Comparison of ENCODE assay signal across 10 cellular contexts in genomic region chr1:87044840-87045239, GRCh38.
DNase-seq lines count a peak whose midpoint lies in the region; ATAC-seq, FAIRE-seq and TF ChIP-seq lines count a peak whose summit lies in the region.
"Had no signal": no experiment of that assay in that cellular context is flagged by ENCODE, and none has a peak within 500 bp of the region (broad histone marks: within the 10 kb centered on the region; RNA-seq: fewer than 3 reads in every experiment).

No MANE protein-coding gene starts in this region.

- H3K4me3 ChIP-seq in GM06990 (replicated peaks; ENCODE audit: low read depth, low read length) (no peak overlapping the region), right cardiac atrium (ENCODE audit: low read length) (no peak overlapping the region)

- no peaks in the 10 kb centered on the region for H3K9me3 ChIP-seq in right cardiac atrium (ENCODE audit: control insufficient read depth, low read length)

- intact Hi-C loops in right cardiac atrium (cut with DNase I) = no loop called here
- intact Hi-C loops in left ventricle myocardium superior (cut with micrococcal nuclease) = no loop called here

- peaks cover 30% of the 10 kb centered on the region for H3K4me1 Mint-ChIP-seq in activated CD8-positive, alpha-beta T cell treated with anti-CD3 and anti-CD28 coated beads, Interleukin-2, amount 10 ng/mL, durations not matched to agents 7 days and 5 days (ENCODE audit: low read depth)

- CTCF ChIA-PET in activated CD8-positive, alpha-beta T cell treated with anti-CD3 and anti-CD28 coated beads, Interleukin-2, amount 10 ng/mL, durations not matched to agents 7 days and 5 days (lab: Charles Lee) = interaction anchor here (1.1 to 2.3 kb wide), 6 partner anchors 38 to 648 kb away, joined by 3 to 8 read pairs (median 3); partner anchors contain the start of genes ODF2L and SH3GLB1

- H3K4me3 Mint-ChIP-seq in activated CD8-positive, alpha-beta T cell treated with anti-CD3 and anti-CD28 coated beads, Interleukin-2, amount 10 ng/mL, durations not matched to agents 7 days and 5 days = peak overlapping the region; percentile 15
- H3K4me3 Mint-ChIP-seq: mesothelial cell of epicardium had no signal

- no peaks in the 10 kb centered on the region for H3K4me1 ChIP-seq in right cardiac atrium (ENCODE audit: control insufficient read depth, insufficient read depth, low read length)

- H3K36me3 Mint-ChIP-seq in activated CD8-positive, alpha-beta T cell treated with anti-CD3 and anti-CD28 coated beads, Interleukin-2, amount 10 ng/mL, durations not matched to agents 7 days and 5 days (ENCODE audit: low read depth) = peaks cover 14% of the 10 kb centered on the region

- peak overlapping the region; percentile 77 for H3K27ac Mint-ChIP-seq in activated CD8-positive, alpha-beta T cell treated with anti-CD3 and anti-CD28 coated beads, Interleukin-2, amount 10 ng/mL, durations not matched to agents 7 days and 5 days
- H3K27ac Mint-ChIP-seq: mesothelial cell of epicardium had no signal

- H3K9me3 Mint-ChIP-seq in activated CD8-positive, alpha-beta T cell treated with anti-CD3 and anti-CD28 coated beads, Interleukin-2, amount 10 ng/mL, durations not matched to agents 7 days and 5 days (ENCODE audit: insufficient read depth) = peaks cover 13% of the 10 kb centered on the region

- TF ChIP-seq CTCF in GM06990 (IDR thresholded peaks at IDR 0.05; ENCODE audit: insufficient read depth, low read length, poor library complexity, severe bottlenecking) = no peak

- no peaks in the 10 kb centered on the region for H3K27me3 ChIP-seq in GM06990 (replicated peaks; ENCODE audit: control insufficient read depth, insufficient read depth, low read length)
- H3K27me3 ChIP-seq in right cardiac atrium (ENCODE audit: control insufficient read depth, insufficient read depth) = no peaks in the 10 kb centered on the region

- ATAC-seq in HG03095 (IDR thresholded peaks at IDR 0.05; ENCODE audit: unreplicated experiment) (peak; percentile 61), right cardiac atrium (no peak), left ventricle myocardium superior (no peak)
- peak; percentile 81 for ATAC-seq in activated CD8-positive, alpha-beta T cell treated with anti-CD3 and anti-CD28 coated beads, Interleukin-2, amount 10 ng/mL, durations not matched to agents 7 days and 5 days

- whole genome bisulfite sequencing in right cardiac atrium = 68% methylated on average over 5 of the region's 5 CpGs

- POLR2A ChIA-PET in activated CD8-positive, alpha-beta T cell treated with anti-CD3 and anti-CD28 coated beads, Interleukin-2, amount 10 ng/mL, durations not matched to agents 7 days and 5 days (lab: Charles Lee) = interaction anchor here (1.2 to 2.0 kb wide), 3 partner anchors 37 to 339 kb away, joined by 3 to 6 read pairs (median 4); no protein-coding TSS in a partner anchor

- H3K27ac ChIP-seq in right cardiac atrium (ENCODE audit: low read length) = no peak overlapping the region

- no peaks in the 10 kb centered on the region for H3K36me3 ChIP-seq in GM06990 (ENCODE audit: control insufficient read depth, insufficient read depth, low read length)

- H3K27me3 Mint-ChIP-seq in activated CD8-positive, alpha-beta T cell treated with anti-CD3 and anti-CD28 coated beads, Interleukin-2, amount 10 ng/mL, durations not matched to agents 7 days and 5 days (ENCODE audit: low read depth) = no peaks in the 10 kb centered on the region

- DNase-seq in GM06990 (ENCODE audit: extremely low read depth, insufficient read length) (peak; percentile 46), GM19239 (ENCODE audit: insufficient read length, low spot score) (no peak), right cardiac atrium (no peak), left ventricle myocardium superior (no peak), SHP77 (lab: John Stamatoyannopoulos, UW) (no peak), mucosa of gallbladder (ENCODE audit: low spot score) (no peak)
- peak; percentile 57 for DNase-seq in activated CD8-positive, alpha-beta T cell treated with anti-CD3 and anti-CD28 coated beads, Interleukin-2, amount 10 ng/mL, durations not matched to agents 7 days and 5 days
- DNase-seq: H7 had no signal

- FAIRE-seq in GM19239 (lab: Jason Lieb, UNC) = peak; percentile 89

Comparison
In these comparisons a context has a peak if more than half of its experiments do, and no peak if none do; other contexts are left out.
1. DNase-seq: peak in GM06990 (single experiment) and activated CD8-positive, alpha-beta T cell treated with anti-CD3 and anti-CD28 coated beads, Interleukin-2, amount 10 ng/mL, durations not matched to agents 7 days and 5 days (single experiment); none in GM19239 (single experiment), right cardiac atrium (0 of 3), left ventricle myocardium superior (single experiment), SHP77 (0 of 2) and mucosa of gallbladder (single experiment).
2. ATAC-seq: peak in HG03095 (single experiment) and activated CD8-positive, alpha-beta T cell treated with anti-CD3 and anti-CD28 coated beads, Interleukin-2, amount 10 ng/mL, durations not matched to agents 7 days and 5 days (single experiment); none in right cardiac atrium (0 of 2) and left ventricle myocardium superior (single experiment).